In genomic region chr10:133235891-133236321, GRCh38 we compare ENCODE assay signal across 13 cellular contexts. TPM values are rescaled to one million over a fixed set of nuclear protein-coding genes. Genes with fewer than 3 reads are reported as not detected.
A peak's percentile ranks its signal among the peaks of the same experiment; 100 is the strongest.
DNase-seq lines count a peak whose midpoint lies in the region; ATAC-seq and TF ChIP-seq lines count a peak whose summit lies in the region.
"Had no signal": no experiment of that assay in that cellular context is flagged by ENCODE, and none has a peak within 500 bp of the region (broad histone marks: within the 10 kb centered on the region; RNA-seq: fewer than 3 reads in every experiment).

No MANE protein-coding gene starts in this region.

- H3K27ac ChIP-seq in left lung, result peak overlapping the region in 1 of 2 donors; percentile 73
- H3K27ac ChIP-seq in suprapubic skin, result no peak overlapping the region
- H3K27ac ChIP-seq in WERI-Rb-1, result no peak overlapping the region

- peaks cover 2% of the 10 kb centered on the region for H3K36me3 Mint-ChIP-seq in activated T-cell treated with anti-CD3 and anti-CD28 coated beads, Interleukin-2, amount 50 U/mL, for 4 hours (ENCODE audit: insufficient read depth)
- H3K36me3 Mint-ChIP-seq in activated naive CD8-positive, alpha-beta T cell treated with anti-CD3 and anti-CD28 coated beads for 36 hours, result no peaks in the 10 kb centered on the region
- H3K36me3 Mint-ChIP-seq in chondrocyte (ENCODE audit: low read depth), result no peaks in the 10 kb centered on the region

- no peak for TF ChIP-seq CTCF in left lung (IDR thresholded peaks at IDR 0.05)
- no peak for TF ChIP-seq CTCF in suprapubic skin (IDR thresholded peaks at IDR 0.05)
- TF ChIP-seq CTCF in WERI-Rb-1 (IDR thresholded peaks at IDR 0.05; ENCODE audit: low read depth, low read length), result no peak
- TF ChIP-seq CTCF in chondrocyte (IDR thresholded peaks at IDR 0.05), result no peak

- no peak for TF ChIP-seq EP300 in suprapubic skin (IDR thresholded peaks at IDR 0.05)

- H3K27me3 ChIP-seq in left lung (peaks cover 67 to 100% of the 10 kb centered on the region in 2 donors), suprapubic skin (peaks cover 99% of the 10 kb centered on the region), WERI-Rb-1 (ENCODE audit: insufficient read depth, low read depth, severe bottlenecking) (peaks cover 16% of the 10 kb centered on the region)

- peaks cover 55% of the 10 kb centered on the region for H3K27me3 Mint-ChIP-seq in activated T-cell treated with anti-CD3 and anti-CD28 coated beads, Interleukin-2, amount 50 U/mL, for 4 hours (ENCODE audit: low read depth)
- H3K27me3 Mint-ChIP-seq in activated naive CD8-positive, alpha-beta T cell treated with anti-CD3 and anti-CD28 coated beads for 36 hours, result peaks cover 85% of the 10 kb centered on the region
- H3K27me3 Mint-ChIP-seq in chondrocyte (ENCODE audit: low read depth), result peaks cover 54% of the 10 kb centered on the region

- no peaks in the 10 kb centered on the region for H3K36me3 ChIP-seq in left lung
- H3K36me3 ChIP-seq in suprapubic skin, result no peaks in the 10 kb centered on the region
- no peaks in the 10 kb centered on the region for H3K36me3 ChIP-seq in WERI-Rb-1

- no peak overlapping the region for H3K27ac Mint-ChIP-seq in activated naive CD8-positive, alpha-beta T cell treated with anti-CD3 and anti-CD28 coated beads for 36 hours
- no peak overlapping the region for H3K27ac Mint-ChIP-seq in chondrocyte (ENCODE audit: unreplicated experiment)

- TF ChIP-seq POLR2A in suprapubic skin (IDR thresholded peaks at IDR 0.05), result no peak

- DNase-seq in activated T-cell treated with anti-CD3 and anti-CD28 coated beads, Interleukin-2, amount 50 U/mL, for 4 hours, result no peak
- DNase-seq in activated T-cell treated with anti-CD3 and anti-CD28 coated beads, Interleukin-2, amount 50 U/mL, for 48 hours, result no peak
- DNase-seq in activated naive CD8-positive, alpha-beta T cell treated with anti-CD3 and anti-CD28 coated beads for 36 hours, result no peak
- DNase-seq in left lung, result no peak
- no peak for DNase-seq in suprapubic skin (ENCODE audit: low spot score in 2 of 2)
- DNase-seq in WERI-Rb-1, result no peak
- no peak for DNase-seq in chondrocyte (ENCODE audit: low spot score)
- DNase-seq in T-helper 9 cell, result no peak
- DNase-seq: EL, NCI-H146, occipital lobe had no signal

- intact Hi-C loops in left lung (cut with DNase I), result no loop called here

- no peaks in the 10 kb centered on the region for H3K9me3 Mint-ChIP-seq in activated T-cell treated with anti-CD3 and anti-CD28 coated beads, Interleukin-2, amount 50 U/mL, for 4 hours
- H3K9me3 Mint-ChIP-seq in activated naive CD8-positive, alpha-beta T cell treated with anti-CD3 and anti-CD28 coated beads for 36 hours, result no peaks in the 10 kb centered on the region
- no peaks in the 10 kb centered on the region for H3K9me3 Mint-ChIP-seq in chondrocyte (ENCODE audit: low read depth)

- 1% methylated on average over 10 of the region's 19 CpGs for WGBS in suprapubic skin

- H3K4me1 ChIP-seq in left lung (peaks cover 10 to 41% of the 10 kb centered on the region in 2 donors), suprapubic skin (peaks cover 33% of the 10 kb centered on the region)

- ATAC-seq in activated T-cell treated with anti-CD3 and anti-CD28 coated beads, Interleukin-2, amount 50 U/mL, for 4 hours, result no peak
- peak; percentile 37 for ATAC-seq in left lung
- ATAC-seq: body of pancreas had no signal

- no peaks in the 10 kb centered on the region for H3K9me3 ChIP-seq in left lung
- no peaks in the 10 kb centered on the region for H3K9me3 ChIP-seq in suprapubic skin
- no peaks in the 10 kb centered on the region for H3K9me3 ChIP-seq in WERI-Rb-1 (ENCODE audit: severe bottlenecking)
- H3K9me3 ChIP-seq: body of pancreas had no signal

- H3K4me3 ChIP-seq in left lung, result peak overlapping the region in 1 of 2 donors; percentile 46
- peak overlapping the region; percentile 37 for H3K4me3 ChIP-seq in suprapubic skin
- H3K4me3 ChIP-seq in WERI-Rb-1 (ENCODE audit: low read depth, low read length), result no peak overlapping the region
- H3K4me3 ChIP-seq: body of pancreas had no signal

- H3K4me3 Mint-ChIP-seq in activated T-cell treated with anti-CD3 and anti-CD28 coated beads, Interleukin-2, amount 50 U/mL, for 4 hours, result peak overlapping the region; percentile 40
- H3K4me3 Mint-ChIP-seq in activated naive CD8-positive, alpha-beta T cell treated with anti-CD3 and anti-CD28 coated beads for 36 hours, result peak overlapping the region; percentile 32
- no peak overlapping the region for H3K4me3 Mint-ChIP-seq in chondrocyte (ENCODE audit: unreplicated experiment)

- peaks cover 15% of the 10 kb centered on the region for H3K4me1 Mint-ChIP-seq in activated T-cell treated with anti-CD3 and anti-CD28 coated beads, Interleukin-2, amount 50 U/mL, for 4 hours (ENCODE audit: low read depth)
- H3K4me1 Mint-ChIP-seq in activated naive CD8-positive, alpha-beta T cell treated with anti-CD3 and anti-CD28 coated beads for 36 hours, result peaks cover 10% of the 10 kb centered on the region
- no peaks in the 10 kb centered on the region for H3K4me1 Mint-ChIP-seq in chondrocyte (ENCODE audit: low read depth)

RNA-seq across cellular contexts. Expression of gene VENTX, which starts 1.7 kb away (rescaled TPM):
- not detected for total RNA-seq in activated T-cell treated with anti-CD3 and anti-CD28 coated beads, Interleukin-2, amount 50 U/mL, for 4 hours
- not detected for total RNA-seq in activated naive CD8-positive, alpha-beta T cell treated with anti-CD3 and anti-CD28 coated beads for 36 hours
- 1 to 10 TPM; 1.3 to 4.1 TPM for total RNA-seq in left lung
- total RNA-seq in suprapubic skin, result 1 to 10 TPM in 1 of 4 donors, under 1 TPM in 2, not detected in 1; 0.17 to 2.3 (median 0.21) TPM
- total RNA-seq in chondrocyte, result not detected in 3 replicates
- total RNA-seq: occipital lobe; T-helper 2 cell treated with Interferon-gamma antibody and Interleukin-4, amounts not matched to agents 100 ng/mL and 5 ng/mL, for 36 hours had no signal

RNA-seq across cellular contexts. Expression of gene UTF1, which starts 5.9 kb away (rescaled TPM):
- total RNA-seq in activated T-cell treated with anti-CD3 and anti-CD28 coated beads, Interleukin-2, amount 50 U/mL, for 4 hours, result under 1 TPM in 1 of 3 donors, not detected in 2; 0.25 TPM
- total RNA-seq in activated naive CD8-positive, alpha-beta T cell treated with anti-CD3 and anti-CD28 coated beads for 36 hours, result not detected
- total RNA-seq in left lung (not detected), suprapubic skin (not detected), chondrocyte (not detected in 3 replicates)
- total RNA-seq: body of pancreas; occipital lobe; T-helper 2 cell treated with Interferon-gamma antibody and Interleukin-4, amounts not matched to agents 100 ng/mL and 5 ng/mL, for 36 hours had no signal

RNA-seq across cellular contexts. Expression of gene ADAM8, which starts 40.8 kb away (rescaled TPM):
- total RNA-seq in activated T-cell treated with anti-CD3 and anti-CD28 coated beads, Interleukin-2, amount 50 U/mL, for 4 hours, result 10 to 100 TPM; 62.8 to 72.7 (median 70.7) TPM
- 10 to 100 TPM; 34.7 to 41.1 TPM for total RNA-seq in activated naive CD8-positive, alpha-beta T cell treated with anti-CD3 and anti-CD28 coated beads for 36 hours
- total RNA-seq in left lung (10 to 100 TPM; 16.2 to 45.3 TPM), suprapubic skin (10 to 100 TPM in 1 of 4 donors, 1 to 10 TPM in 3; 3.0 to 18.4 (median 4.1) TPM), chondrocyte (1.3 to 3.2 TPM (median 2.3 TPM) in 3 replicates)
